In genomic region chr15:90866800-90867199, GRCh38 we compare ENCODE assay signal across 1 cellular context.
TF ChIP-seq lines count a peak whose summit lies in the region.

No MANE protein-coding gene starts in this region.

TF ChIP-seq in IMR-90, 13 proteins besides CTCF, POLR2A, EP300 and RAD21:
- no peak for TF ChIP-seq MXI1 (IDR thresholded peaks at IDR 0.05; ENCODE audit: borderline replicate concordance, low read depth, low read length)
- no peak for TF ChIP-seq MAZ (IDR thresholded peaks at IDR 0.05; ENCODE audit: borderline replicate concordance, low read depth, low read length)
- TF ChIP-seq USF2 (IDR thresholded peaks at IDR 0.05; ENCODE audit: low read depth, low read length) = no peak
- TF ChIP-seq FOS (IDR thresholded peaks at IDR 0.05; ENCODE audit: low read depth, low read length) = no peak
- no peak for TF ChIP-seq CEBPB (IDR thresholded peaks at IDR 0.05; ENCODE audit: low read depth, low read length)
- no peak for TF ChIP-seq BHLHE40 (IDR thresholded peaks at IDR 0.05; ENCODE audit: low read depth, low read length)
- no peak for TF ChIP-seq CHD1 (IDR thresholded peaks at IDR 0.05; ENCODE audit: low read depth, low read length)
- no peak for TF ChIP-seq NFE2L2 (IDR thresholded peaks at IDR 0.05; ENCODE audit: low read depth, low read length)
- TF ChIP-seq RFX5 (IDR thresholded peaks at IDR 0.05; ENCODE audit: low read depth, low read length) = no peak
- TF ChIP-seq SMC3 (IDR thresholded peaks at IDR 0.05; ENCODE audit: low read depth, low read length) = no peak
